ENCODE assay signal across 34 cellular contexts in the genomic region with DNA sequence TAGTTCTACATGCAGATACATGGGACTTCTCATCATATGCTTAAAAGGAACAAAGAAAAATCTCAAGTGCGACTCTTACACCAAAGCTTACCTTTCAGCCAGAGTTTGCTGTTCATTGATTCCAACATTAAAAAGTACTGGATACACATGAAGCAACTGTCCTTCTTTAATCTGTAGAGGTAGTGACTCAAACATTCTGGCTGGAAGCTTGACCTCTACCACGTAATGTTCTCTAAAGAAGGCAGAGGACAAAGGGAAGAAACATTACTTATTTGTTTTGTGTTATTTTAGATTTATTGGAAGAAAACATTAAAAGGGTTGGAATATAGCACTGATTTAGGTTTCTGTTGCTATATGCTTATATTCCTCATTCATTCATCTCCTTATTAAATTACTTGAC.
"Had no signal": no experiment of that assay in that cellular context is flagged by ENCODE, and none has a peak within 500 bp of the region (broad histone marks: within the 10 kb centered on the region; RNA-seq: fewer than 3 reads in every experiment).

No MANE protein-coding gene starts in this region.

- H3K4me1 Mint-ChIP-seq: activated naive CD8-positive, alpha-beta T cell treated with anti-CD3 and anti-CD28 coated beads, Interleukin-2, amount 50 U/mL, for 24 hours; brain; nephron; stimulated activated memory B cell treated with anti-CD40 and anti-IgM and Interleukin-4, amounts not matched to agents 10 μg/mL and 1 μg/mL and 100 μg/mL, for 72 hours; stimulated activated naive CD8-positive, alpha-beta T cell treated with anti-CD3 and anti-CD28 coated beads, Interleukin-15, amount 100 ng/mL, for 72 hours had no signal

- H3K36me3 ChIP-seq: esophagus squamous epithelium, ovary, upper lobe of left lung had no signal

- FAIRE-seq: kidney had no signal

- H3K36me3 Mint-ChIP-seq: stimulated activated memory B cell treated with anti-CD40 and anti-IgM and Interleukin-4, amounts not matched to agents 10 μg/mL and 1 μg/mL and 100 μg/mL, for 72 hours had no signal

- H3K27ac ChIP-seq: epithelial cell of prostate, esophagus squamous epithelium, ovary, upper lobe of left lung had no signal

- DNase-seq: activated CD4-positive, alpha-beta memory T cell treated with anti-CD3 and anti-CD28 coated beads, Interleukin-2, amount 10 ng/mL, durations not matched to agents 7 days and 5 days; activated CD4-positive, alpha-beta T cell treated with anti-CD3 and anti-CD28 coated beads, Interleukin-2, amount 10 ng/mL, durations not matched to agents 7 days and 5 days; activated CD4-positive, CD25-positive, alpha-beta regulatory T cell treated with anti-CD3 and anti-CD28 coated beads, Interleukin-2, amount 50 U/mL, for 72 hours; activated naive CD8-positive, alpha-beta T cell treated with anti-CD3 and anti-CD28 coated beads, Interleukin-2, amount 50 U/mL, for 24 hours; activated T-cell treated with anti-CD3 and anti-CD28 coated beads, Interleukin-2, amount 50 U/mL, for 4 hours; caudate nucleus; effector CD4-positive, alpha-beta T cell; esophagus squamous epithelium; foreskin fibroblast; head of caudate nucleus; hippocampal formation; kidney; left colon; mammary epithelial cell; ovary; retina; stimulated activated CD4-positive, alpha-beta T cell treated with anti-CD3 and anti-CD28 coated beads, Interleukin-1b, Interleukin-23, amount 100 ng/mL, for 48 hours; stimulated activated CD4-positive, alpha-beta T cell treated with anti-CD3 and anti-CD28 coated beads, Interleukin-4, amount 100 ng/mL, for 4 hours; stimulated activated CD8-positive, alpha-beta memory T cell treated with anti-CD3 and anti-CD28 coated beads, Interleukin-4, amount 100 ng/mL, for 48 hours; stimulated activated naive CD8-positive, alpha-beta T cell treated with anti-CD3 and anti-CD28 coated beads, Interleukin-15, amount 100 ng/mL, for 72 hours; substantia nigra; T-helper 17 cell; T1000; upper lobe of left lung had no signal

- H3K4me2 ChIP-seq: smooth muscle cell had no signal

- ATAC-seq: activated naive CD8-positive, alpha-beta T cell treated with anti-CD3 and anti-CD28 coated beads, Interleukin-2, amount 50 U/mL, for 24 hours; activated T-cell treated with anti-CD3 and anti-CD28 coated beads, Interleukin-2, amount 50 U/mL, for 4 hours; left colon; sciatic nerve; stimulated activated memory B cell treated with anti-CD40 and anti-IgM and Interleukin-4, amounts not matched to agents 10 μg/mL and 1 μg/mL and 100 μg/mL, for 72 hours; stimulated activated naive CD8-positive, alpha-beta T cell treated with anti-CD3 and anti-CD28 coated beads, Interleukin-15, amount 100 ng/mL, for 72 hours; T-helper 17 cell had no signal

- H3K4me3 Mint-ChIP-seq: activated CD4-positive, alpha-beta memory T cell treated with anti-CD3 and anti-CD28 coated beads, Interleukin-2, amount 10 ng/mL, durations not matched to agents 7 days and 5 days; activated CD4-positive, alpha-beta T cell treated with anti-CD3 and anti-CD28 coated beads, Interleukin-2, amount 10 ng/mL, durations not matched to agents 7 days and 5 days; activated naive CD4-positive, alpha-beta T cell treated with anti-CD3 and anti-CD28 coated beads, Interleukin-2, amount 50 U/mL, for 24 hours; activated naive CD8-positive, alpha-beta T cell treated with anti-CD3 and anti-CD28 coated beads, Interleukin-2, amount 50 U/mL, for 24 hours; activated T-cell treated with anti-CD3 and anti-CD28 coated beads, Interleukin-2, amount 50 U/mL, for 4 hours; brain; dendritic cell treated with granulocyte-macrophage colony-stimulating factor and Interleukin-4, amounts not matched to agents 40 ng/mL and 50 ng/mL, for 4 days; nephron; stimulated activated memory B cell treated with anti-CD40 and anti-IgM and Interleukin-4, amounts not matched to agents 10 μg/mL and 1 μg/mL and 100 μg/mL, for 72 hours; stimulated activated naive CD8-positive, alpha-beta T cell treated with anti-CD3 and anti-CD28 coated beads, Interleukin-15, amount 100 ng/mL, for 72 hours; T-helper 17 cell had no signal

- H3K4me1 ChIP-seq: esophagus squamous epithelium, upper lobe of left lung had no signal

- H3K9me3 ChIP-seq: esophagus squamous epithelium, ovary, upper lobe of left lung had no signal

- H3K4me3 ChIP-seq: esophagus squamous epithelium, ovary, smooth muscle cell, upper lobe of left lung had no signal

- H3K27me3 Mint-ChIP-seq: activated CD4-positive, alpha-beta memory T cell treated with anti-CD3 and anti-CD28 coated beads, Interleukin-2, amount 10 ng/mL, durations not matched to agents 7 days and 5 days; activated CD4-positive, alpha-beta T cell treated with anti-CD3 and anti-CD28 coated beads, Interleukin-2, amount 10 ng/mL, durations not matched to agents 7 days and 5 days; activated naive CD4-positive, alpha-beta T cell treated with anti-CD3 and anti-CD28 coated beads, Interleukin-2, amount 50 U/mL, for 24 hours; activated naive CD8-positive, alpha-beta T cell treated with anti-CD3 and anti-CD28 coated beads, Interleukin-2, amount 50 U/mL, for 24 hours; brain; dendritic cell treated with granulocyte-macrophage colony-stimulating factor and Interleukin-4, amounts not matched to agents 40 ng/mL and 50 ng/mL, for 4 days; progenitor cell of endocrine pancreas; stimulated activated memory B cell treated with anti-CD40 and anti-IgM and Interleukin-4, amounts not matched to agents 10 μg/mL and 1 μg/mL and 100 μg/mL, for 72 hours; stimulated activated naive CD8-positive, alpha-beta T cell treated with anti-CD3 and anti-CD28 coated beads, Interleukin-15, amount 100 ng/mL, for 72 hours; T-helper 17 cell had no signal

- H3K9me3 Mint-ChIP-seq: activated CD4-positive, alpha-beta T cell treated with anti-CD3 and anti-CD28 coated beads, Interleukin-2, amount 10 ng/mL, durations not matched to agents 7 days and 5 days; activated naive CD4-positive, alpha-beta T cell treated with anti-CD3 and anti-CD28 coated beads, Interleukin-2, amount 50 U/mL, for 24 hours; activated naive CD8-positive, alpha-beta T cell treated with anti-CD3 and anti-CD28 coated beads, Interleukin-2, amount 50 U/mL, for 24 hours; activated T-cell treated with anti-CD3 and anti-CD28 coated beads, Interleukin-2, amount 50 U/mL, for 4 hours; activated T-helper 2 cell treated with anti-CD3 and anti-CD28 coated beads, Interferon-gamma antibody, Interleukin-2, Interleukin-4, amounts not matched to agents 10 μg/mL and 5 μg/mL and 100 μg/mL, durations not matched to agents 14 hours and 24 hours and 36 hours; stimulated activated naive CD8-positive, alpha-beta T cell treated with anti-CD3 and anti-CD28 coated beads, Interleukin-15, amount 100 ng/mL, for 72 hours had no signal

- H3K27ac Mint-ChIP-seq: activated CD4-positive, alpha-beta memory T cell treated with anti-CD3 and anti-CD28 coated beads, Interleukin-2, amount 10 ng/mL, durations not matched to agents 7 days and 5 days; activated CD4-positive, alpha-beta T cell treated with anti-CD3 and anti-CD28 coated beads, Interleukin-2, amount 10 ng/mL, durations not matched to agents 7 days and 5 days; activated naive CD4-positive, alpha-beta T cell treated with anti-CD3 and anti-CD28 coated beads, Interleukin-2, amount 50 U/mL, for 24 hours; activated naive CD8-positive, alpha-beta T cell treated with anti-CD3 and anti-CD28 coated beads, Interleukin-2, amount 50 U/mL, for 24 hours; activated T-helper 2 cell treated with anti-CD3 and anti-CD28 coated beads, Interferon-gamma antibody, Interleukin-2, Interleukin-4, amounts not matched to agents 10 μg/mL and 5 μg/mL and 100 μg/mL, durations not matched to agents 14 hours and 24 hours and 36 hours; brain; dendritic cell treated with granulocyte-macrophage colony-stimulating factor and Interleukin-4, amounts not matched to agents 40 ng/mL and 50 ng/mL, for 4 days; nephron; progenitor cell of endocrine pancreas; stimulated activated memory B cell treated with anti-CD40 and anti-IgM and Interleukin-4, amounts not matched to agents 10 μg/mL and 1 μg/mL and 100 μg/mL, for 72 hours; stimulated activated naive CD8-positive, alpha-beta T cell treated with anti-CD3 and anti-CD28 coated beads, Interleukin-15, amount 100 ng/mL, for 72 hours; T-helper 17 cell had no signal

- H3K27me3 ChIP-seq: esophagus squamous epithelium, ovary, upper lobe of left lung had no signal
